8 cellular contexts compared by ENCODE assay signal in genomic region chr2:27303093-27304025, GRCh38. TPM values are rescaled to one million over a fixed set of nuclear protein-coding genes. Genes with fewer than 3 reads are reported as not detected.
A peak's percentile ranks its signal among the peaks of the same experiment; 100 is the strongest.
DNase-seq lines count a peak whose midpoint lies in the region; ATAC-seq and TF ChIP-seq lines count a peak whose summit lies in the region.

No MANE protein-coding gene starts in this region.

- H3K27me3 ChIP-seq in gastroesophageal sphincter (peaks cover 64% of the 10 kb centered on the region), parathyroid adenoma (ENCODE audit: control insufficient read depth, insufficient read depth, low read length) (peaks cover 10% of the 10 kb centered on the region)

- H3K36me3 ChIP-seq in gastroesophageal sphincter (peaks cover 0 to 5% of the 10 kb centered on the region in 2 donors), parathyroid adenoma (ENCODE audit: control insufficient read depth, insufficient read depth, low read length) (no peaks in the 10 kb centered on the region)

- H3K4me2 ChIP-seq in parathyroid adenoma (ENCODE audit: low read length), result peak overlapping the region; percentile 18

- H3K9ac ChIP-seq in parathyroid adenoma, result no peak overlapping the region

- peak overlapping the region; percentile 83 for H2AFZ ChIP-seq in parathyroid adenoma

- no peaks in the 10 kb centered on the region for H3K79me2 ChIP-seq in parathyroid adenoma

- peak overlapping the region; percentile 11 to 37 for H3K4me3 ChIP-seq in gastroesophageal sphincter
- no peak overlapping the region for H3K4me3 ChIP-seq in parathyroid adenoma (ENCODE audit: low read depth, low read length)

- TF ChIP-seq POLR2A in gastroesophageal sphincter (IDR thresholded peaks at IDR 0.05), result no peak

- TF ChIP-seq CTCF in LNCAP (IDR thresholded peaks at IDR 0.05) (peak; percentile 75), gastroesophageal sphincter (IDR thresholded peaks at IDR 0.05) (peak in 3 of 4 experiments; percentile 84 to 87 (median 85)), parathyroid adenoma (IDR thresholded peaks at IDR 0.05) (peak; percentile 92)

- peak overlapping the region in 1 of 4 donors; percentile 22 for H3K27ac ChIP-seq in gastroesophageal sphincter
- no peak overlapping the region for H3K27ac ChIP-seq in parathyroid adenoma

- WGBS in gastroesophageal sphincter (ENCODE audit: low coverage in 1 of 2), 2 donors, result 19 to 31% methylated on average over 11 to 20 of the region's 25 CpGs

- TF ChIP-seq EP300 in gastroesophageal sphincter (IDR thresholded peaks at IDR 0.05), result no peak

- no peaks in the 10 kb centered on the region for H3K9me3 ChIP-seq in gastroesophageal sphincter
- H3K9me3 ChIP-seq in parathyroid adenoma (ENCODE audit: control insufficient read depth, low read length), result no peaks in the 10 kb centered on the region

- H3K4me1 ChIP-seq in gastroesophageal sphincter, result peaks cover 0 to 29% (median 15%) of the 10 kb centered on the region in 3 donors
- peaks cover 8% of the 10 kb centered on the region for H3K4me1 ChIP-seq in parathyroid adenoma

- peak; percentile 67 for ATAC-seq in gastroesophageal sphincter

- DNase-seq in ELF-1 (ENCODE audit: low read depth, low spot score), result peak; percentile 69
- DNase-seq in OCI-M1 (lab: John Stamatoyannopoulos, UW), result peak; percentile 88
- peak; percentile 33 for DNase-seq in activated naive CD4-positive, alpha-beta T cell treated with Interleukin-2 at 50 U/mL for 16 hours
- no peak for DNase-seq in ureter (ENCODE audit: low spot score)
- no peak for DNase-seq in foreskin melanocyte

RNA-seq across cellular contexts. Expression of gene UCN, which starts 4.9 kb away (rescaled TPM):
- 1 to 10 TPM in 3 of 4 donors, under 1 TPM in 1; 0.67 to 5.0 (median 2.0) TPM for total RNA-seq in gastroesophageal sphincter
- 0.68 TPM for total RNA-seq in ureter

RNA-seq across cellular contexts. Expression of gene MPV17, which starts 19.5 kb away (rescaled TPM):
- total RNA-seq in gastroesophageal sphincter (10 to 100 TPM; 57.9 to 93.4 (median 66.4) TPM), ureter (77.1 TPM)

RNA-seq across cellular contexts. Expression of gene TRIM54, which starts 21.1 kb away (rescaled TPM):
- total RNA-seq in gastroesophageal sphincter (under 1 TPM in 2 of 4 donors, not detected in 2; 0.15 to 0.31 TPM), ureter (0.18 TPM)

RNA-seq across cellular contexts. Expression of gene DNAJC5G, which starts 28.1 kb away (rescaled TPM):
- total RNA-seq in gastroesophageal sphincter, result not detected
- not detected for total RNA-seq in ureter

RNA-seq across cellular contexts. Expression of gene SLC30A3, which starts 40.5 kb away (rescaled TPM):
- total RNA-seq in gastroesophageal sphincter (not detected), ureter (not detected)

Comparison
In these comparisons a context has a peak if more than half of its experiments do, and no peak if none do; other contexts are left out.
1. DNase-seq: peak in ELF-1 (single experiment), OCI-M1 (single experiment) and activated naive CD4-positive, alpha-beta T cell treated with Interleukin-2 at 50 U/mL for 16 hours (single experiment); none in ureter (single experiment) and foreskin melanocyte (single experiment).
2. Peak in every context shown above with its lines, with median percentiles within 50 percentile points of each other: CTCF ChIP-seq.